In the genomic region with DNA sequence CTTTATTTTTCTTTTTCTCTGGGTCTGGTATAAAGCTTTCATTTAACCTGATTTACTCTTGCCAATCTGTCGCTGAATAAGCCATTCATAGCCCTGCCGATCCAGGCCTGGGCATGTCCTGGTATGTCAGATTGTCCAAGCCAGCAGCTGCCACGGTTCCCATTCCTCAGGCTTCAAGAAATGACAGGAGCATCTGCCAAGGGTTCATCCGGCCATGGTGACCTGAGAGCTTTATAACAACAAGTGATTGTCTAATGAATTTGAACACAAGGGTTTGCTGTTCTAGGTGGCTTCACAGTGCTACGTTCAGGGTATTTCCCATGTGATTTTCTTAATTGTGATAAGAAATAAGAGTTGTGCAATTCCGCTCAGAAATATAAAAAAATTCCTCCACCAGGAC, we compare ENCODE assay signal across 1 cellular context.
TF ChIP-seq lines count a peak whose summit lies in the region.

No MANE protein-coding gene starts in this region.

TF ChIP-seq in K562, 482 proteins besides CTCF, POLR2A, EP300 and RAD21:
- TF ChIP-seq JUN (IDR thresholded peaks at IDR 0.05; ENCODE audit: borderline replicate concordance, low read depth, low read length) (no peak), JUN (CRISPR knock-in tag; IDR thresholded peaks at IDR 0.05; ENCODE audit: borderline replicate concordance) (no peak), SOX6 (IDR thresholded peaks at IDR 0.05) (no peak), FIP1L1 (IDR thresholded peaks at IDR 0.05; ENCODE audit: low read depth, low read length, poor library complexity, severe bottlenecking) (no peak), SLC30A9 (CRISPR knock-in tag; IDR thresholded peaks at IDR 0.05) (no peak), HMG20A (CRISPR knock-in tag; conservative IDR thresholded peaks at IDR 0.05) (no peak), ZNF695 (CRISPR knock-in tag; IDR thresholded peaks at IDR 0.05) (no peak), ZNF347 (CRISPR knock-in tag; IDR thresholded peaks at IDR 0.05; ENCODE audit: low read depth) (no peak), FOXA3 (CRISPR knock-in tag; conservative IDR thresholded peaks at IDR 0.05 in 1 of 2, IDR thresholded peaks at IDR 0.05 in 1 of 2) (no peak)
- TF ChIP-seq, protein P1, sequence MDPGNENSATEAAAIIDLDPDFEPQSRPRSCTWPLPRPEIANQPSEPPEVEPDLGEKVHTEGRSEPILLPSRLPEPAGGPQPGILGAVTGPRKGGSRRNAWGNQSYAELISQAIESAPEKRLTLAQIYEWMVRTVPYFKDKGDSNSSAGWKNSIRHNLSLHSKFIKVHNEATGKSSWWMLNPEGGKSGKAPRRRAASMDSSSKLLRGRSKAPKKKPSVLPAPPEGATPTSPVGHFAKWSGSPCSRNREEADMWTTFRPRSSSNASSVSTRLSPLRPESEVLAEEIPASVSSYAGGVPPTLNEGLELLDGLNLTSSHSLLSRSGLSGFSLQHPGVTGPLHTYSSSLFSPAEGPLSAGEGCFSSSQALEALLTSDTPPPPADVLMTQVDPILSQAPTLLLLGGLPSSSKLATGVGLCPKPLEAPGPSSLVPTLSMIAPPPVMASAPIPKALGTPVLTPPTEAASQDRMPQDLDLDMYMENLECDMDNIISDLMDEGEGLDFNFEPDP (CRISPR knock-in tag; IDR thresholded peaks at IDR 0.05): no peak
- TF ChIP-seq, protein P2, sequence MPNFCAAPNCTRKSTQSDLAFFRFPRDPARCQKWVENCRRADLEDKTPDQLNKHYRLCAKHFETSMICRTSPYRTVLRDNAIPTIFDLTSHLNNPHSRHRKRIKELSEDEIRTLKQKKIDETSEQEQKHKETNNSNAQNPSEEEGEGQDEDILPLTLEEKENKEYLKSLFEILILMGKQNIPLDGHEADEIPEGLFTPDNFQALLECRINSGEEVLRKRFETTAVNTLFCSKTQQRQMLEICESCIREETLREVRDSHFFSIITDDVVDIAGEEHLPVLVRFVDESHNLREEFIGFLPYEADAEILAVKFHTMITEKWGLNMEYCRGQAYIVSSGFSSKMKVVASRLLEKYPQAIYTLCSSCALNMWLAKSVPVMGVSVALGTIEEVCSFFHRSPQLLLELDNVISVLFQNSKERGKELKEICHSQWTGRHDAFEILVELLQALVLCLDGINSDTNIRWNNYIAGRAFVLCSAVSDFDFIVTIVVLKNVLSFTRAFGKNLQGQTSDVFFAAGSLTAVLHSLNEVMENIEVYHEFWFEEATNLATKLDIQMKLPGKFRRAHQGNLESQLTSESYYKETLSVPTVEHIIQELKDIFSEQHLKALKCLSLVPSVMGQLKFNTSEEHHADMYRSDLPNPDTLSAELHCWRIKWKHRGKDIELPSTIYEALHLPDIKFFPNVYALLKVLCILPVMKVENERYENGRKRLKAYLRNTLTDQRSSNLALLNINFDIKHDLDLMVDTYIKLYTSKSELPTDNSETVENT (CRISPR knock-in tag; IDR thresholded peaks at IDR 0.05): no peak
- TF ChIP-seq, protein P3, sequence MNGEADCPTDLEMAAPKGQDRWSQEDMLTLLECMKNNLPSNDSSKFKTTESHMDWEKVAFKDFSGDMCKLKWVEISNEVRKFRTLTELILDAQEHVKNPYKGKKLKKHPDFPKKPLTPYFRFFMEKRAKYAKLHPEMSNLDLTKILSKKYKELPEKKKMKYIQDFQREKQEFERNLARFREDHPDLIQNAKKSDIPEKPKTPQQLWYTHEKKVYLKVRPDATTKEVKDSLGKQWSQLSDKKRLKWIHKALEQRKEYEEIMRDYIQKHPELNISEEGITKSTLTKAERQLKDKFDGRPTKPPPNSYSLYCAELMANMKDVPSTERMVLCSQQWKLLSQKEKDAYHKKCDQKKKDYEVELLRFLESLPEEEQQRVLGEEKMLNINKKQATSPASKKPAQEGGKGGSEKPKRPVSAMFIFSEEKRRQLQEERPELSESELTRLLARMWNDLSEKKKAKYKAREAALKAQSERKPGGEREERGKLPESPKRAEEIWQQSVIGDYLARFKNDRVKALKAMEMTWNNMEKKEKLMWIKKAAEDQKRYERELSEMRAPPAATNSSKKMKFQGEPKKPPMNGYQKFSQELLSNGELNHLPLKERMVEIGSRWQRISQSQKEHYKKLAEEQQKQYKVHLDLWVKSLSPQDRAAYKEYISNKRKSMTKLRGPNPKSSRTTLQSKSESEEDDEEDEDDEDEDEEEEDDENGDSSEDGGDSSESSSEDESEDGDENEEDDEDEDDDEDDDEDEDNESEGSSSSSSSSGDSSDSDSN (IDR thresholded peaks at IDR 0.05; ENCODE audit: borderline replicate concordance in 1 of 2, low read depth in 2 of 2, low read length in 2 of 2): no peak
